Comparison of ENCODE assay signal across 18 cellular contexts in the genomic region with DNA sequence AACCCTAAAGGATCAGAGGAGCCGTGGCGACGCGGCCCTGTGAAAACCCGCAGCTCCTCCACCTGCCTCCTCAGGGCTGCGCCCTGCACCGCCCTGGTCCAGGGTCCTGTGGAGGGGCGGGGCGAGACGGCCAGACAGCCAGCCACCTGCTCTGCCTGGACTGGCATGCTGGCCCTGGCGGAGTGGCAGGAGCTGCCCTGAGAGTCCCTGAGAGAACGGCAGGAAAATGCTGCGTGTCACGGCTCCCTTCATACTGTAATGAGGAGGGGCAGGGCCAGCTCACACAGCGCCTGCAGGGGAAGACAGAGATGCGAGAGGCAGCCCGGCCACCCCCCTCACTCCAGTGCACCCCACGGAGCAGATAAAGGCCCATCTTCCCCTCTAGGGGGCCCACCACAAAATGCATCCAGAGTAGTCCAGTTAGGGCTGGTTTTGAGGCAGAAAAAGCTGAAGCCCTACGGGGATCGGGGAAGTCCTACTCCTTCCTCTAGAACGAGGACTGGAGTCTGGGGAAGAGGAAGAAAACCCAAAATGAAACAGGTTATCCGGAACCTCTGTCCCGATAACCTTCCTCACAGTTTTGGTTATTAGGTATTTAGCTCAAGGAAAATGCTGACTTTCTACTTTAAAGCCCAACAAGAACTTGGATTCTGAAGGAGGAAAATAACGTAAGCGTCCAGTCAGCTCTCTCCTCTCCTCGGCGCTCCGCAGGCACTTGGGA.
DNase-seq lines count a peak whose midpoint lies in the region; ATAC-seq, FAIRE-seq and TF ChIP-seq lines count a peak whose summit lies in the region.
"Had no signal": no experiment of that assay in that cellular context is flagged by ENCODE, and none has a peak within 500 bp of the region (broad histone marks: within the 10 kb centered on the region; RNA-seq: fewer than 3 reads in every experiment).

No MANE protein-coding gene starts in this region.

- no peak overlapping the region for H4K91ac ChIP-seq in H1 (replicated peaks; ENCODE audit: insufficient read length, low read length)

- no peaks in the 10 kb centered on the region for H3K79me1 ChIP-seq in H1 (ENCODE audit: low read depth, low read length)

- no peaks in the 10 kb centered on the region for H3K9me3 Mint-ChIP-seq in activated T-cell treated with anti-CD3 and anti-CD28 coated beads, Interleukin-2, amount 50 U/mL, for 24 hours
- no peaks in the 10 kb centered on the region for H3K9me3 Mint-ChIP-seq in activated T-cell treated with anti-CD3 and anti-CD28 coated beads, Interleukin-2, amount 50 U/mL, for 4 hours
- no peaks in the 10 kb centered on the region for H3K9me3 Mint-ChIP-seq in stimulated activated effector memory CD8-positive, alpha-beta T cell treated with anti-CD3 and anti-CD28 coated beads, Interleukin-12 subunit alpha, Interleukin-12 subunit beta, amount 100 ng/mL, for 72 hours
- H3K9me3 Mint-ChIP-seq: dendritic cell treated with granulocyte-macrophage colony-stimulating factor and Interleukin-4, amounts not matched to agents 40 ng/mL and 50 ng/mL, for 4 days; naive B cell had no signal

- no peaks in the 10 kb centered on the region; the same call in 1 of the 2 replicates for H3K23me2 ChIP-seq in H1 (ENCODE audit: low read depth, low read length)

- no peaks in the 10 kb centered on the region for H3K4me1 ChIP-seq in H1 (replicated peaks in 1 of 4; ENCODE audit: control insufficient read depth in 3 of 4, insufficient read depth in 4 of 4, low read length in 3 of 4)

- H4K5ac ChIP-seq in H1 (ENCODE audit: insufficient read length, low read depth, low read length), result no peak overlapping the region

- 89% methylated on average over 27 of the region's 28 CpGs; no CpG with 5 or more reads in 1 of the 2 experiments for WGBS in H1 (ENCODE audit: extremely low coverage in 1 of 2, insufficient coverage in 1 of 2, insufficient read length in 1 of 2, insufficient replicate concordance in 2 of 2, low coverage in 1 of 2, low lambda C conversion rate in 2 of 2, missing lambda C conversion rate in 1 of 2), 2 experiments

- H3K9ac ChIP-seq in H1 (replicated peaks in 1 of 4; ENCODE audit: extremely low read depth in 1 of 4, low read depth in 3 of 4, low read length in 3 of 4), result no peak overlapping the region

- no peak overlapping the region for H2BK5ac ChIP-seq in H1 (ENCODE audit: low read depth, low read length)

- no peak for TF ChIP-seq POLR2A in H1 (IDR thresholded peaks at IDR 0.05; ENCODE audit: control extremely low read depth in 1 of 2, low read depth in 2 of 2, low read length in 2 of 2)

- no peak overlapping the region for H3K27ac ChIP-seq in H1 (ENCODE audit: low read depth, low read length)
- H3K27ac ChIP-seq: Peyer's patch, vagina had no signal

- no peak for ATAC-seq in activated T-cell treated with anti-CD3 and anti-CD28 coated beads, Interleukin-2, amount 50 U/mL, for 4 hours
- no peak for ATAC-seq in stimulated activated effector memory CD8-positive, alpha-beta T cell treated with anti-CD3 and anti-CD28 coated beads, Interleukin-12 subunit alpha, Interleukin-12 subunit beta, amount 100 ng/mL, for 72 hours
- ATAC-seq in HG03432 (IDR thresholded peaks at IDR 0.05; ENCODE audit: unreplicated experiment) (no peak), GM21367 (IDR thresholded peaks at IDR 0.05; ENCODE audit: unreplicated experiment) (no peak), HG03280 (IDR thresholded peaks at IDR 0.05; ENCODE audit: unreplicated experiment) (no peak)

- H3K56ac ChIP-seq in H1 (replicated peaks; ENCODE audit: insufficient read length, low read depth, low read length), result no peak overlapping the region

- H3K27me3 Mint-ChIP-seq in activated T-cell treated with anti-CD3 and anti-CD28 coated beads, Interleukin-2, amount 50 U/mL, for 24 hours, result no peaks in the 10 kb centered on the region
- H3K27me3 Mint-ChIP-seq in activated T-cell treated with anti-CD3 and anti-CD28 coated beads, Interleukin-2, amount 50 U/mL, for 4 hours (ENCODE audit: low read depth), result no peaks in the 10 kb centered on the region
- H3K27me3 Mint-ChIP-seq: dendritic cell treated with granulocyte-macrophage colony-stimulating factor and Interleukin-4, amounts not matched to agents 40 ng/mL and 50 ng/mL, for 4 days; naive B cell had no signal

- no peaks in the 10 kb centered on the region for H3K27me3 ChIP-seq in H1 (replicated peaks in 1 of 4; ENCODE audit: control insufficient read depth in 3 of 4, extremely low read depth in 1 of 4, insufficient read depth in 3 of 4, low read length in 3 of 4)
- H3K27me3 ChIP-seq: Peyer's patch, vagina had no signal

- H2BK15ac ChIP-seq in H1 (ENCODE audit: low read length), result no peak overlapping the region

- peak in 1 of 2 experiments; percentile 18; a peak in 1 of 4 replicates for TF ChIP-seq RAD21 in H1 (IDR thresholded peaks at IDR 0.05 in 1 of 2, conservative IDR thresholded peaks at IDR 0.05 in 1 of 2; ENCODE audit: low read depth in 2 of 2, low read length in 2 of 2)

- peaks cover 0 to 3% of the 10 kb centered on the region in 2 experiments for H4K20me1 ChIP-seq in H1 (replicated peaks in 1 of 2; ENCODE audit: control insufficient read depth in 1 of 2, insufficient read depth in 2 of 2, low read length in 2 of 2)

- no peak overlapping the region for H2BK20ac ChIP-seq in H1 (ENCODE audit: low read length)

- peaks cover 2% of the 10 kb centered on the region for H3K4me1 Mint-ChIP-seq in activated T-cell treated with anti-CD3 and anti-CD28 coated beads, Interleukin-2, amount 50 U/mL, for 24 hours (ENCODE audit: low read depth)
- H3K4me1 Mint-ChIP-seq in activated T-cell treated with anti-CD3 and anti-CD28 coated beads, Interleukin-2, amount 50 U/mL, for 4 hours (ENCODE audit: low read depth), result peaks cover 2% of the 10 kb centered on the region
- peaks cover 16% of the 10 kb centered on the region for H3K4me1 Mint-ChIP-seq in stimulated activated effector memory CD8-positive, alpha-beta T cell treated with anti-CD3 and anti-CD28 coated beads, Interleukin-12 subunit alpha, Interleukin-12 subunit beta, amount 100 ng/mL, for 72 hours

- no peak overlapping the region for H3K4me3 ChIP-seq in H1 (ENCODE audit: extremely low read depth in 1 of 4, insufficient read depth in 2 of 4, low read depth in 3 of 4, low read length in 4 of 4)
- H3K4me3 ChIP-seq: Peyer's patch, vagina had no signal

- H3K14ac ChIP-seq in H1 (ENCODE audit: insufficient read length), result no peak overlapping the region

- H3K9me3 ChIP-seq in H1 (ENCODE audit: insufficient read depth in 2 of 2, low read depth in 1 of 2, low read length in 1 of 2), result 0 out of 4 replicates have a peak, but pooled peaks cover 0 to 3% of the 10 kb centered on the region in 2 experiments
- H3K9me3 ChIP-seq: Peyer's patch, vagina had no signal

- peaks cover 0 to 2% (median 0%) of the 10 kb centered on the region in 4 experiments; a peak in 3 of 8 replicates for H3K36me3 ChIP-seq in H1 (ENCODE audit: control insufficient read depth in 2 of 4, insufficient read depth in 4 of 4, low read length in 3 of 4)

- H2AK5ac ChIP-seq in H1 (ENCODE audit: low read depth, low read length), result no peak overlapping the region

- no peak overlapping the region for H3K4ac ChIP-seq in H1 (replicated peaks; ENCODE audit: insufficient read length, low read depth, low read length)

- no peak overlapping the region for H2BK120ac ChIP-seq in H1 (replicated peaks; ENCODE audit: low read depth, low read length)

- peaks cover 82% of the 10 kb centered on the region for H3K36me3 Mint-ChIP-seq in activated T-cell treated with anti-CD3 and anti-CD28 coated beads, Interleukin-2, amount 50 U/mL, for 24 hours (ENCODE audit: low read depth)
- peaks cover 31% of the 10 kb centered on the region for H3K36me3 Mint-ChIP-seq in activated T-cell treated with anti-CD3 and anti-CD28 coated beads, Interleukin-2, amount 50 U/mL, for 4 hours (ENCODE audit: insufficient read depth)
- H3K36me3 Mint-ChIP-seq in stimulated activated effector memory CD8-positive, alpha-beta T cell treated with anti-CD3 and anti-CD28 coated beads, Interleukin-12 subunit alpha, Interleukin-12 subunit beta, amount 100 ng/mL, for 72 hours, result peaks cover 96% of the 10 kb centered on the region

- no peak overlapping the region for H2BK12ac ChIP-seq in H1 (ENCODE audit: low read depth, low read length)

- H3K4me2 ChIP-seq in H1 (ENCODE audit: insufficient read depth in 1 of 2, low read depth in 2 of 2, low read length in 2 of 2), result no peak overlapping the region

- POLR2A ChIA-PET in H1 (lab: Charles Lee; ENCODE audit: partially characterized antibody), result interaction anchor here (0.5 to 1.3 kb wide), 3 partner anchors 11 to 115 kb away, joined by 3 read pairs; no protein-coding TSS in a partner anchor

- no peak for TF ChIP-seq EP300 in H1 (IDR thresholded peaks at IDR 0.05; ENCODE audit: borderline replicate concordance in 1 of 2, low read depth in 2 of 2, low read length in 2 of 2)

- H3K79me2 ChIP-seq in H1 (ENCODE audit: control insufficient read depth in 1 of 2, insufficient read depth in 2 of 2, low read length in 2 of 2), result no peaks in the 10 kb centered on the region

- H3K23ac ChIP-seq in H1 (ENCODE audit: insufficient read length), result no peak overlapping the region

- CTCF ChIA-PET in H1 (lab: Charles Lee; ENCODE audit: partially characterized antibody), result interaction anchor here (0.7 to 3.5 kb wide), 13 partner anchors 9 to 229 kb away, joined by 3 to 24 read pairs (median 4); no protein-coding TSS in a partner anchor

- H3K18ac ChIP-seq in H1 (ENCODE audit: extremely low read depth, low read length), result no peak overlapping the region

- H3K4me3 Mint-ChIP-seq in activated T-cell treated with anti-CD3 and anti-CD28 coated beads, Interleukin-2, amount 50 U/mL, for 24 hours, result no peak overlapping the region
- no peak overlapping the region for H3K4me3 Mint-ChIP-seq in activated T-cell treated with anti-CD3 and anti-CD28 coated beads, Interleukin-2, amount 50 U/mL, for 4 hours
- no peak overlapping the region for H3K4me3 Mint-ChIP-seq in stimulated activated effector memory CD8-positive, alpha-beta T cell treated with anti-CD3 and anti-CD28 coated beads, Interleukin-12 subunit alpha, Interleukin-12 subunit beta, amount 100 ng/mL, for 72 hours
- H3K4me3 Mint-ChIP-seq: dendritic cell treated with granulocyte-macrophage colony-stimulating factor and Interleukin-4, amounts not matched to agents 40 ng/mL and 50 ng/mL, for 4 days had no signal

- peak; percentile 25 for DNase-seq in activated T-cell treated with anti-CD3 and anti-CD28 coated beads, Interleukin-2, amount 50 U/mL, for 24 hours
- DNase-seq in activated T-cell treated with anti-CD3 and anti-CD28 coated beads, Interleukin-2, amount 50 U/mL, for 4 hours, result no peak
- DNase-seq in NCI-H2029 (lab: John Stamatoyannopoulos, UW) (peak; percentile 50), H1 (ENCODE audit: low read depth in 1 of 2, low spot score in 2 of 2) (peak in 1 of 2 experiments; percentile 64)
- DNase-seq in stimulated activated effector memory CD8-positive, alpha-beta T cell treated with anti-CD3 and anti-CD28 coated beads, Interleukin-12 subunit alpha, Interleukin-12 subunit beta, amount 100 ng/mL, for 72 hours (ENCODE audit: low spot score in 2 of 2), result no peak
- DNase-seq: activated CD8-positive, alpha-beta memory T cell treated with anti-CD3 and anti-CD28 coated beads for 24 hours; EL; naive B cell; stimulated activated CD4-positive, alpha-beta T cell treated with anti-CD3 and anti-CD28 coated beads, Interleukin-12 subunit alpha, Interleukin-12 subunit beta, amount 100 ng/mL, for 4 hours; stimulated activated CD8-positive, alpha-beta memory T cell treated with anti-CD3 and anti-CD28 coated beads, Interleukin-4, amount 100 ng/mL, for 48 hours; T1000 had no signal

- no peak overlapping the region for H2AFZ ChIP-seq in H1 (ENCODE audit: low read length)

- H3K27ac Mint-ChIP-seq in activated T-cell treated with anti-CD3 and anti-CD28 coated beads, Interleukin-2, amount 50 U/mL, for 24 hours, result no peak overlapping the region
- peak overlapping the region; percentile 80 for H3K27ac Mint-ChIP-seq in stimulated activated effector memory CD8-positive, alpha-beta T cell treated with anti-CD3 and anti-CD28 coated beads, Interleukin-12 subunit alpha, Interleukin-12 subunit beta, amount 100 ng/mL, for 72 hours
- H3K27ac Mint-ChIP-seq: dendritic cell treated with granulocyte-macrophage colony-stimulating factor and Interleukin-4, amounts not matched to agents 40 ng/mL and 50 ng/mL, for 4 days had no signal

- TF ChIP-seq CTCF in H1 (IDR thresholded peaks at IDR 0.05; ENCODE audit: control extremely low read depth in 1 of 3, insufficient read depth in 1 of 3, low read depth in 1 of 3, low read length in 3 of 3), result peak; percentile 24 to 31 (median 30); a peak in 3 of 4 replicates

- H4K8ac ChIP-seq in H1 (ENCODE audit: extremely low read depth, insufficient read depth, low read length), result peak overlapping the region; percentile 86; the same call in 1 of the 2 replicates

- FAIRE-seq in H1 (lab: Jason Lieb, UNC), result no peak
- FAIRE-seq: islet of Langerhans had no signal

Comparison
In these comparisons a context has a peak if more than half of its experiments do, and no peak if none do; other contexts are left out.
1. DNase-seq: peak in activated T-cell treated with anti-CD3 and anti-CD28 coated beads, Interleukin-2, amount 50 U/mL, for 24 hours (single experiment) and NCI-H2029 (single experiment); none in activated T-cell treated with anti-CD3 and anti-CD28 coated beads, Interleukin-2, amount 50 U/mL, for 4 hours (single experiment) and stimulated activated effector memory CD8-positive, alpha-beta T cell treated with anti-CD3 and anti-CD28 coated beads, Interleukin-12 subunit alpha, Interleukin-12 subunit beta, amount 100 ng/mL, for 72 hours (0 of 2).